10 cellular contexts compared by ENCODE assay signal in genomic region chr1:156963621-156964020, GRCh38. TPM values are rescaled to one million over a fixed set of nuclear protein-coding genes. Genes with fewer than 3 reads are reported as not detected.
DNase-seq lines count a peak whose midpoint lies in the region; ATAC-seq and TF ChIP-seq lines count a peak whose summit lies in the region.
"Had no signal": no experiment of that assay in that cellular context is flagged by ENCODE, and none has a peak within 500 bp of the region (broad histone marks: within the 10 kb centered on the region; RNA-seq: fewer than 3 reads in every experiment).

No MANE protein-coding gene starts in this region.

- H3K36me3 ChIP-seq in colonic mucosa: peaks cover 9% of the 10 kb centered on the region

- H3K9ac ChIP-seq in colonic mucosa (ENCODE audit: low read depth in 2 of 2, low read length in 2 of 2): no peak overlapping the region

- H3K4me3 Mint-ChIP-seq in HFFc6: no peak overlapping the region

- no peaks in the 10 kb centered on the region for H3K27me3 ChIP-seq in colonic mucosa
- H3K27me3 ChIP-seq: tibial artery had no signal

- ATAC-seq in HG03354 (IDR thresholded peaks at IDR 0.05; ENCODE audit: poor library complexity, severe bottlenecking, unreplicated experiment) (no peak), HG02938 (IDR thresholded peaks at IDR 0.05; ENCODE audit: unreplicated experiment) (no peak)

- H3K27me3 Mint-ChIP-seq in HFFc6 (ENCODE audit: insufficient read depth): peaks cover 2% of the 10 kb centered on the region; the same call in 1 of the 2 replicates

- H3K4me1 Mint-ChIP-seq in HFFc6 (ENCODE audit: low read depth): peaks cover 36% of the 10 kb centered on the region

- H3K4me3 ChIP-seq in colonic mucosa: no peak overlapping the region
- H3K4me3 ChIP-seq: tibial artery had no signal

- H3K27ac Mint-ChIP-seq in HFFc6: peak overlapping the region; percentile 58

- H3K36me3 Mint-ChIP-seq in HFFc6 (ENCODE audit: low read depth): peaks cover 13% of the 10 kb centered on the region

- DNase-seq in HFFc6: no peak
- peak; percentile 24 for DNase-seq in UCSD-AML1 (lab: John Stamatoyannopoulos, UW; ENCODE audit: unreplicated experiment)
- peak; percentile 40 for DNase-seq in colonic mucosa
- DNase-seq in stimulated activated CD4-positive, alpha-beta T cell treated with anti-CD3 and anti-CD28 coated beads, Interleukin-4, amount 100 ng/mL, for 24 hours: peak; percentile 32
- DNase-seq in posterior vena cava (ENCODE audit: low spot score): no peak
- DNase-seq in putamen (ENCODE audit: low spot score): no peak
- DNase-seq: NCI-H2029 had no signal

- no peak overlapping the region for H3K27ac ChIP-seq in colonic mucosa
- H3K27ac ChIP-seq: tibial artery had no signal

- H3K9me3 ChIP-seq in colonic mucosa: no peaks in the 10 kb centered on the region
- H3K9me3 ChIP-seq: tibial artery had no signal

- intact Hi-C loops in colonic mucosa (cut with DNase I): no loop called here
- intact Hi-C loops in posterior vena cava (cut with DNase I): no loop called here

- TF ChIP-seq CTCF in HFFc6 (IDR thresholded peaks at IDR 0.05) (no peak), colonic mucosa (IDR thresholded peaks at IDR 0.05) (no peak)

- H3K4me1 ChIP-seq in colonic mucosa: no peaks in the 10 kb centered on the region
- H3K4me1 ChIP-seq: tibial artery had no signal

- H3K9me3 Mint-ChIP-seq in HFFc6: no peaks in the 10 kb centered on the region

RNA-seq across cellular contexts. Expression of gene LRRC71, which starts 43.2 kb away (rescaled TPM):
- total RNA-seq in HFFc6 (2021; fragmentation: NEBNext Ultra II Directional; extraction: Animal tissue kit (Norgen Biotek cat#: 25700)): under 1 TPM in 4 of 6 experiments, not detected in 2; 0.13 to 0.46 (median 0.41) TPM
- total RNA-seq in colonic mucosa (not detected), posterior vena cava (not detected)

Comparison
In these comparisons a context has a peak if more than half of its experiments do, and no peak if none do; other contexts are left out.
1. DNase-seq: peak in UCSD-AML1 (single experiment), colonic mucosa (single experiment) and stimulated activated CD4-positive, alpha-beta T cell treated with anti-CD3 and anti-CD28 coated beads, Interleukin-4, amount 100 ng/mL, for 24 hours (single experiment); none in HFFc6 (single experiment), posterior vena cava (single experiment) and putamen (single experiment).